22 cellular contexts compared by ENCODE assay signal in the genomic region with DNA sequence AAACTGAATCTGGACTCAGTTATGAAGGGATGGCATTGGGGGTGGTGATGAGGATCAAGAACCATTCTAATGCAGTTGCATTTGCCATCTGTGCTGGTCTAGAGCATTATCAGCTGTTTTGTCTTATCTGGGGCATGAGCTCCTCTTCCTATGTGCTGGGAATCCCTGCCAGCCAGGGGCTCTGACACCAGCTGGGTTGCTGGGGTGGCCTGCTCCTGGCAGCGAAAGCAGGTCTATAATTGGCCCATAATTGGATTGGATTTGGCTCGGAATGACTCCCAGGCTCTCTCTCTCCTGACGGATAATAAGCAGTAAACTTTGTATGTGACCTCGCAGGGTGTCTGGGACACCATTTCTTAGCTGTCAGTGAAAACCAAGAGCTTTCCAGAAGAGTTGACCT. TPM values are rescaled to one million over a fixed set of nuclear protein-coding genes. Genes with fewer than 3 reads are reported as not detected.
A peak's percentile ranks its signal among the peaks of the same experiment; 100 is the strongest.
DNase-seq lines count a peak whose midpoint lies in the region; ATAC-seq and TF ChIP-seq lines count a peak whose summit lies in the region.
"Had no signal": no experiment of that assay in that cellular context is flagged by ENCODE, and none has a peak within 500 bp of the region (broad histone marks: within the 10 kb centered on the region; RNA-seq: fewer than 3 reads in every experiment).

No MANE protein-coding gene starts in this region.

- intact Hi-C loops in left ventricle myocardium inferior (cut with micrococcal nuclease) = no loop called here

- H3K27me3 Mint-ChIP-seq in mesothelial cell of epicardium (ENCODE audit: low read depth) = no peaks in the 10 kb centered on the region

- H3K4me3 ChIP-seq in left ventricle myocardium inferior (no peak overlapping the region), right atrium auricular region (no peak overlapping the region)

- H3K36me3 ChIP-seq in left ventricle myocardium inferior (no peaks in the 10 kb centered on the region), right atrium auricular region (no peaks in the 10 kb centered on the region)

- H3K9me3 ChIP-seq in left ventricle myocardium inferior (replicated peaks) = no peaks in the 10 kb centered on the region
- H3K9me3 ChIP-seq in right atrium auricular region = no peaks in the 10 kb centered on the region

- H3K4me1 Mint-ChIP-seq in mesothelial cell of epicardium = peaks cover 30% of the 10 kb centered on the region

- peaks cover 42% of the 10 kb centered on the region for H3K4me1 ChIP-seq in left ventricle myocardium inferior
- H3K4me1 ChIP-seq in right atrium auricular region = no peaks in the 10 kb centered on the region

- no peak overlapping the region for H3K4me3 Mint-ChIP-seq in mesothelial cell of epicardium
- H3K4me3 Mint-ChIP-seq: HFFc6; T-helper 2 cell treated with Interferon-gamma antibody and Interleukin-4, amounts not matched to agents 5 μg/mL and 100 μg/mL, for 36 hours had no signal

- H3K27ac ChIP-seq in left ventricle myocardium inferior (replicated peaks) (peak overlapping the region; percentile 16), right atrium auricular region (no peak overlapping the region)
- H3K27ac ChIP-seq: C4-2B, HL-60 had no signal

- no peaks in the 10 kb centered on the region for H3K27me3 ChIP-seq in left ventricle myocardium inferior (ENCODE audit: low read depth)
- no peaks in the 10 kb centered on the region for H3K27me3 ChIP-seq in right atrium auricular region

- ATAC-seq in HG02678 (IDR thresholded peaks at IDR 0.05; ENCODE audit: unreplicated experiment) = no peak

- no peaks in the 10 kb centered on the region for H3K36me3 Mint-ChIP-seq in mesothelial cell of epicardium

- TF ChIP-seq CTCF in left ventricle myocardium inferior (IDR thresholded peaks at IDR 0.05; ENCODE audit: borderline replicate concordance) (no peak), right atrium auricular region (IDR thresholded peaks at IDR 0.05) (no peak), mesothelial cell of epicardium (IDR thresholded peaks at IDR 0.05; ENCODE audit: unreplicated experiment) (no peak)

- no peaks in the 10 kb centered on the region for H3K9me3 Mint-ChIP-seq in mesothelial cell of epicardium
- H3K9me3 Mint-ChIP-seq: HFFc6; T-helper 2 cell treated with Interferon-gamma antibody and Interleukin-4, amounts not matched to agents 5 μg/mL and 100 μg/mL, for 36 hours had no signal

- no peak overlapping the region for H3K27ac Mint-ChIP-seq in mesothelial cell of epicardium
- H3K27ac Mint-ChIP-seq: HFFc6; T-helper 2 cell treated with Interferon-gamma antibody and Interleukin-4, amounts not matched to agents 5 μg/mL and 100 μg/mL, for 36 hours had no signal

- DNase-seq in left ventricle myocardium inferior = no peak
- no peak for DNase-seq in right atrium auricular region (ENCODE audit: low spot score)
- peak; percentile 58 for DNase-seq in NCI-H1694 (lab: John Stamatoyannopoulos, UW)
- DNase-seq in NCI-H82 treated with DMSO at 0.1 percent for 48 hours (lab: John Stamatoyannopoulos, UW; ENCODE audit: unreplicated experiment) = peak; percentile 93
- DNase-seq in mesothelial cell of epicardium (ENCODE audit: low spot score in 2 of 2, unreplicated experiment in 2 of 2) = no peak
- DNase-seq in stimulated activated CD4-positive, alpha-beta T cell treated with anti-CD3 and anti-CD28 coated beads, Interleukin-4, amount 100 ng/mL, for 1 hour = no peak
- DNase-seq: ACHN, GDM1, H7, HFFc6, NCI-H1048, NCI-H1930, NCI-H345, NCI-H774 had no signal

RNA-seq across cellular contexts. Expression of a gene that starts 34.1 kb away (rescaled TPM):
- total RNA-seq in left ventricle myocardium inferior (726 TPM), right atrium auricular region (100 to 1,000 TPM; 403 to 651 TPM), mesothelial cell of epicardium (2.7 to 3.5 TPM (median 3.1 TPM) in 3 replicates)
- total RNA-seq: Daoy, HFFc6, HT1080, IMR-90, MCF 10A had no signal

Comparison
In these comparisons a context has a peak if more than half of its experiments do, and no peak if none do; other contexts are left out.
1. DNase-seq: peak in NCI-H1694 (single experiment) and NCI-H82 treated with DMSO at 0.1 percent for 48 hours (single experiment); none in left ventricle myocardium inferior (single experiment), right atrium auricular region (single experiment), mesothelial cell of epicardium (0 of 2) and stimulated activated CD4-positive, alpha-beta T cell treated with anti-CD3 and anti-CD28 coated beads, Interleukin-4, amount 100 ng/mL, for 1 hour (single experiment).
2. RNA of a gene that starts 34.1 kb away (total RNA-seq): 726 TPM in left ventricle myocardium inferior (single experiment) and 403 to 651 TPM in right atrium auricular region; 2.7 to 3.5 TPM in mesothelial cell of epicardium; every median in the first group is over 10 times any median in the second.